11 cellular contexts compared by ENCODE assay signal in genomic region chr3:127525373-127525772, GRCh38.
A peak's percentile ranks its signal among the peaks of the same experiment; 100 is the strongest.
DNase-seq lines count a peak whose midpoint lies in the region; ATAC-seq and TF ChIP-seq lines count a peak whose summit lies in the region.
"Had no signal": no experiment of that assay in that cellular context is flagged by ENCODE, and none has a peak within 500 bp of the region (broad histone marks: within the 10 kb centered on the region; RNA-seq: fewer than 3 reads in every experiment).

No MANE protein-coding gene starts in this region.

- no peak overlapping the region for H3K4me2 ChIP-seq in IMR-90 (ENCODE audit: low read depth, low read length)

- no peak overlapping the region for H3K4ac ChIP-seq in IMR-90 (ENCODE audit: low read depth, low read length)

- no peak overlapping the region for H2AFZ ChIP-seq in IMR-90 (replicated peaks; ENCODE audit: low read length, poor library complexity)

- no peak overlapping the region for H3K14ac ChIP-seq in IMR-90 (replicated peaks; ENCODE audit: low read depth, low read length)

- no peak overlapping the region for H2AK9ac ChIP-seq in IMR-90 (replicated peaks; ENCODE audit: low read depth, low read length, poor library complexity)

- no peak overlapping the region for H3K18ac ChIP-seq in IMR-90 (ENCODE audit: low read depth, low read length)

- POLR2A ChIA-PET in IMR-90 (lab: Charles Lee; ENCODE audit: unreplicated experiment), result no interaction called here

- H2AK5ac ChIP-seq in IMR-90 (ENCODE audit: low read depth, low read length), result no peak overlapping the region

- H3K9ac ChIP-seq in IMR-90 (ENCODE audit: low read depth, low read length), result no peak overlapping the region

- dilution Hi-C loops in IMR-90 (cut with HindIII; ENCODE audit: low sequenced_read_pairs, unreplicated experiment), result no loop called here

- H3K79me1 ChIP-seq in IMR-90 (ENCODE audit: low read depth in 1 of 2, low read length in 2 of 2), result no peaks in the 10 kb centered on the region

- no peak for TF ChIP-seq RAD21 in IMR-90 (IDR thresholded peaks at IDR 0.05; ENCODE audit: low read length)

- peaks cover 2% of the 10 kb centered on the region; the same call in 1 of the 2 replicates for H3K9me1 ChIP-seq in IMR-90 (ENCODE audit: insufficient read depth, low read length)

- no peak overlapping the region for H4K91ac ChIP-seq in IMR-90 (ENCODE audit: insufficient read depth, low read depth, low read length)

- no peak overlapping the region for H3K4me3 ChIP-seq in IMR-90 (ENCODE audit: insufficient read depth, low read depth, low read length)
- H3K4me3 ChIP-seq: heart left ventricle had no signal

- DNase-seq in Caki2 (ENCODE audit: low read depth) (peak; percentile 93), IMR-90 (peak; percentile 58), T1000 (lab: John Stamatoyannopoulos, UW) (peak; percentile 5), kidney glomerular epithelial cell (lab: John Stamatoyannopoulos, UW) (peak; percentile 99), NOMO-1 treated with DMSO at 0.1 percent for 48 hours (lab: John Stamatoyannopoulos, UW; ENCODE audit: unreplicated experiment) (no peak), NCI-H1105 treated with DMSO at 0.1 percent for 48 hours (lab: John Stamatoyannopoulos, UW) (no peak)
- no peak for DNase-seq in stimulated activated naive CD8-positive, alpha-beta T cell treated with anti-CD3 and anti-CD28 coated beads, Interleukin-15, Interleukin-2, amounts not matched to agents 100 U/mL and 50 U/mL, for 24 hours
- DNase-seq: activated T-cell treated with anti-CD3 and anti-CD28 coated beads, Interleukin-2, amount 50 U/mL, for 72 hours; heart left ventricle; stimulated activated naive CD4-positive, alpha-beta T cell treated with Interleukin-2 at 50 U/mL for 16 hours had no signal

- no peak overlapping the region for H4K5ac ChIP-seq in IMR-90 (ENCODE audit: low read depth, low read length)

- peaks cover 5% of the 10 kb centered on the region for H3K9me3 ChIP-seq in IMR-90 (ENCODE audit: control insufficient read depth, insufficient read depth, low read length)

- H3K27me3 ChIP-seq in IMR-90 (ENCODE audit: control insufficient read depth, insufficient read depth, low read length), result peaks cover 17% of the 10 kb centered on the region

- CTCF ChIA-PET in IMR-90 (lab: Yijun Ruan, JAX), result no interaction called here

- no peaks in the 10 kb centered on the region for H4K20me1 ChIP-seq in IMR-90 (ENCODE audit: insufficient read depth, low read length)

- no peak for TF ChIP-seq POLR2A in IMR-90 (IDR thresholded peaks at IDR 0.05; ENCODE audit: low read depth, low read length)

- WGBS in IMR-90 (ENCODE audit: extremely low coverage in 2 of 2, insufficient read length in 1 of 2), 2 experiments, result 32% methylated on average over 7 of the region's 11 CpGs; no CpG with 5 or more reads in 1 of the 2 experiments

- in situ Hi-C loops in Caki2 (cut with HindIII; ENCODE audit: low pct_unique_long_range_greater_than_20kb, low sequenced_read_pairs), result no loop called here
- in situ Hi-C loops in IMR-90 (cut with MboI; ENCODE audit: low sequenced_read_pairs), result no loop called here

- H2BK5ac ChIP-seq in IMR-90 (ENCODE audit: low read depth, low read length, poor library complexity, severe bottlenecking), result no peak overlapping the region

- no peak overlapping the region for H4K8ac ChIP-seq in IMR-90 (ENCODE audit: low read depth in 2 of 2, low read length in 2 of 2)

- no peak for TF ChIP-seq CTCF in IMR-90 (conservative IDR thresholded peaks at IDR 0.05; ENCODE audit: low read depth, low read length)

- H3K36me3 ChIP-seq in IMR-90 (ENCODE audit: control insufficient read depth, insufficient read depth, low read length), result no peaks in the 10 kb centered on the region
- H3K36me3 ChIP-seq: heart left ventricle had no signal

- no peaks in the 10 kb centered on the region for H3K4me1 ChIP-seq in IMR-90 (ENCODE audit: control insufficient read depth, insufficient read depth, low read length)

- intact Hi-C loops in IMR-90 (cut with micrococcal nuclease), result no loop called here

- no peak overlapping the region for H3K56ac ChIP-seq in IMR-90 (ENCODE audit: extremely low read depth, insufficient read depth, low read length)

- BruUV-seq in IMR-90 (replicated peaks; lab: Mats Ljungman, UMichigan), result no TSS peak

- H2BK20ac ChIP-seq in IMR-90 (ENCODE audit: low read depth, low read length), result no peak overlapping the region

- H2BK15ac ChIP-seq in IMR-90 (ENCODE audit: low read depth, low read length), result no peak overlapping the region

- ATAC-seq in IMR-90 (ENCODE audit: low read depth) (no peak), HG03039 (IDR thresholded peaks at IDR 0.05; ENCODE audit: unreplicated experiment) (no peak)
- no peak for ATAC-seq in stimulated activated naive CD8-positive, alpha-beta T cell treated with anti-CD3 and anti-CD28 coated beads, Interleukin-15, Interleukin-2, amounts not matched to agents 100 U/mL and 50 U/mL, for 24 hours
- ATAC-seq: heart left ventricle had no signal

- no peak overlapping the region for H2BK120ac ChIP-seq in IMR-90 (ENCODE audit: low read depth, low read length)

- no peak overlapping the region for H3K27ac ChIP-seq in IMR-90 (ENCODE audit: insufficient read depth, low read length)
- H3K27ac ChIP-seq: heart left ventricle had no signal

- H3K23ac ChIP-seq in IMR-90 (ENCODE audit: low read depth, low read length), result no peak overlapping the region

TF ChIP-seq in IMR-90, 13 proteins besides CTCF, POLR2A, EP300 and RAD21:
- no peak for TF ChIP-seq RCOR1 (IDR thresholded peaks at IDR 0.05; ENCODE audit: insufficient replicate concordance, low read length)
- no peak for TF ChIP-seq MXI1 (IDR thresholded peaks at IDR 0.05; ENCODE audit: borderline replicate concordance, low read depth, low read length)
- no peak for TF ChIP-seq BHLHE40 (IDR thresholded peaks at IDR 0.05; ENCODE audit: low read depth, low read length)
- TF ChIP-seq FOS (IDR thresholded peaks at IDR 0.05; ENCODE audit: low read depth, low read length), result 0 out of 2 replicates have a peak, but pooled peaks have one; percentile 14
TF ChIP-seq in IMR-90: peak in this region for 1.

Comparison
In these comparisons a context has a peak if more than half of its experiments do, and no peak if none do; other contexts are left out.
1. DNase-seq: peak in Caki2 (single experiment), IMR-90 (single experiment), T1000 (single experiment) and kidney glomerular epithelial cell (single experiment); none in stimulated activated naive CD8-positive, alpha-beta T cell treated with anti-CD3 and anti-CD28 coated beads, Interleukin-15, Interleukin-2, amounts not matched to agents 100 U/mL and 50 U/mL, for 24 hours (single experiment), NOMO-1 treated with DMSO at 0.1 percent for 48 hours (single experiment) and NCI-H1105 treated with DMSO at 0.1 percent for 48 hours (single experiment).